20 cellular contexts compared by ENCODE assay signal in the genomic region with DNA sequence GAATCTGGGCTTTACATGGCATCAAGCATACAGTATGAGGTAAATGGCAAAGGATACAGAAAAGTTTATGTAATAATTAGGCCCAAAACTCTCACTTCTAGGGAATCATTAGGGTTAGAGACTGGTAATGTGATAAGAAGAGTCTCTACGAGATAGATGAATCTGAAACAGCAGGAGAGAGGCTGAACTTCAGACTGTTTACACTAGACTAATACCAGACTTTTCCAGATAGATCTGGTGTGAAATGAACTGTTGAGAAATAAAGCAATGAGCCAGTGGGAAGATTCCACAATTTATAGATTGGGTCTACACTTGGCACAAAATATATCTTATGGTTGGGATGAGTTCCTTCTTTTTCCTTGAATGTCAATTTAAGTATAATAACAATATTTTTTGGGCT.
DNase-seq lines count a peak whose midpoint lies in the region; ATAC-seq and TF ChIP-seq lines count a peak whose summit lies in the region.
"Had no signal": no experiment of that assay in that cellular context is flagged by ENCODE, and none has a peak within 500 bp of the region (broad histone marks: within the 10 kb centered on the region; RNA-seq: fewer than 3 reads in every experiment).

No MANE protein-coding gene starts in this region.

- H3F3A ChIP-seq in smooth muscle cell (ENCODE audit: low read depth) = peaks cover 5% of the 10 kb centered on the region

- H3K36me3 ChIP-seq in adipocyte (ENCODE audit: control insufficient read depth, insufficient read depth, low read length, severe bottlenecking) = no peaks in the 10 kb centered on the region
- no peaks in the 10 kb centered on the region for H3K36me3 ChIP-seq in hepatocyte (replicated peaks; ENCODE audit: insufficient read depth, low read depth)
- H3K36me3 ChIP-seq in right lobe of liver = no peaks in the 10 kb centered on the region
- no peaks in the 10 kb centered on the region for H3K36me3 ChIP-seq in smooth muscle cell (ENCODE audit: low read depth)

- H3K4me3 ChIP-seq in adipocyte (ENCODE audit: low read length) = no peak overlapping the region
- no peak overlapping the region for H3K4me3 ChIP-seq in hepatocyte
- no peak overlapping the region for H3K4me3 ChIP-seq in right lobe of liver
- H3K4me3 ChIP-seq in smooth muscle cell = no peak overlapping the region

- H3K9me2 ChIP-seq in hepatocyte (replicated peaks; ENCODE audit: insufficient read depth) = no peaks in the 10 kb centered on the region
- H3K9me2 ChIP-seq: SK-N-SH had no signal

- H3K4me2 ChIP-seq in hepatocyte (no peak overlapping the region), smooth muscle cell (peak overlapping the region; percentile 63)
- H3K4me2 ChIP-seq: SK-N-SH had no signal

- H3K27me3 ChIP-seq in adipocyte (replicated peaks; ENCODE audit: control insufficient read depth, insufficient read depth, low read length) (no peaks in the 10 kb centered on the region), hepatocyte (no peaks in the 10 kb centered on the region), right lobe of liver (no peaks in the 10 kb centered on the region), smooth muscle cell (ENCODE audit: low read depth) (no peaks in the 10 kb centered on the region), foreskin keratinocyte (no peaks in the 10 kb centered on the region)

- peaks cover 43% of the 10 kb centered on the region for H3K79me2 ChIP-seq in hepatocyte
- H3K79me2 ChIP-seq in smooth muscle cell (ENCODE audit: low read depth) = peaks cover 6% of the 10 kb centered on the region

- TF ChIP-seq CTCF in hepatocyte (IDR thresholded peaks at IDR 0.05; ENCODE audit: poor library complexity) (no peak), right lobe of liver (IDR thresholded peaks at IDR 0.05) (no peak), smooth muscle cell (IDR thresholded peaks at IDR 0.05; ENCODE audit: borderline replicate concordance, insufficient read depth, poor library complexity, severe bottlenecking) (no peak), foreskin keratinocyte (conservative IDR thresholded peaks at IDR 0.05) (no peak)

- intact Hi-C loops in right lobe of liver (cut with DNase I) = no loop called here

- DNase-seq in adipocyte (ENCODE audit: low read depth) = peak; percentile 11
- DNase-seq in hepatocyte (ENCODE audit: low spot score) = peak; percentile 21
- DNase-seq in right lobe of liver = no peak
- no peak for DNase-seq in smooth muscle cell (lab: John Stamatoyannopoulos, UW; ENCODE audit: unreplicated experiment)
- DNase-seq in foreskin keratinocyte = no peak
- DNase-seq in KG1 (lab: John Stamatoyannopoulos, UW) = no peak
- DNase-seq in NCI-H748 treated with DMSO at 0.1 percent for 48 hours (lab: John Stamatoyannopoulos, UW) = no peak
- DNase-seq: H9; HFFc6; Karpas-422; MV-4-11; NCI-H1105 treated with DMSO at 0.1 percent for 48 hours; NCI-H2029 treated with DMSO at 0.1 percent for 48 hours; NCI-H226; NCI-H510A treated with DMSO at 0.1 percent for 48 hours; NCI-H774; NK-92 treated with Interleukin-12 subunit alpha and Interleukin-12 subunit beta, amount 100 ng/mL, for 24 hours; SIG-M5 had no signal

- H4K20me1 ChIP-seq in hepatocyte (ENCODE audit: insufficient read depth, poor library complexity, severe bottlenecking) (no peaks in the 10 kb centered on the region), smooth muscle cell (ENCODE audit: low read depth) (no peaks in the 10 kb centered on the region)

- no peak for TF ChIP-seq POLR2A in right lobe of liver (IDR thresholded peaks at IDR 0.05)

- H3K27ac ChIP-seq in hepatocyte (peak overlapping the region; percentile 64), right lobe of liver (peak overlapping the region in 1 of 3 donors; percentile 68), smooth muscle cell (ENCODE audit: low read depth) (no peak overlapping the region), foreskin keratinocyte (no peak overlapping the region)
- H3K27ac ChIP-seq: HL-60 had no signal

- WGBS in hepatocyte (ENCODE audit: low lambda C conversion rate, missing lambda C conversion rate) = 48% methylated on average over 1 of the region's 1 CpG
- WGBS in right lobe of liver (ENCODE audit: insufficient coverage, low coverage, low lambda C conversion rate, missing lambda C conversion rate) = 0% methylated on average over 1 of the region's 1 CpG
- WGBS in smooth muscle cell (ENCODE audit: low lambda C conversion rate) = 25% methylated on average over 1 of the region's 1 CpG

- H3K4me1 ChIP-seq in adipocyte (ENCODE audit: control insufficient read depth, insufficient read depth, low read length) (peaks cover 40% of the 10 kb centered on the region), hepatocyte (ENCODE audit: insufficient read depth) (peaks cover 23% of the 10 kb centered on the region), right lobe of liver (peaks cover 0 to 27% (median 9%) of the 10 kb centered on the region in 4 donors), smooth muscle cell (ENCODE audit: low read depth) (no peaks in the 10 kb centered on the region), foreskin keratinocyte (peaks cover 16% of the 10 kb centered on the region)

- H3K9ac ChIP-seq in adipocyte (ENCODE audit: low read length) = no peak overlapping the region
- H3K9ac ChIP-seq in smooth muscle cell (ENCODE audit: low read depth) = no peak overlapping the region
- H3K9ac ChIP-seq: SK-N-SH had no signal

- no peaks in the 10 kb centered on the region for H3K9me3 ChIP-seq in adipocyte (ENCODE audit: control insufficient read depth, low read length)
- H3K9me3 ChIP-seq in hepatocyte (ENCODE audit: low read depth) = no peaks in the 10 kb centered on the region
- H3K9me3 ChIP-seq in right lobe of liver = no peaks in the 10 kb centered on the region
- no peaks in the 10 kb centered on the region for H3K9me3 ChIP-seq in smooth muscle cell (replicated peaks; ENCODE audit: low read depth)
- H3K9me3 ChIP-seq: SK-N-SH had no signal

- peak; percentile 94 to 95 (median 94) for ATAC-seq in right lobe of liver
- ATAC-seq in foreskin keratinocyte = no peak

- H2AFZ ChIP-seq in hepatocyte = no peak overlapping the region
- H2AFZ ChIP-seq in smooth muscle cell (ENCODE audit: low read depth) = no peak overlapping the region

Comparison
In these comparisons a context has a peak if more than half of its experiments do, and no peak if none do; other contexts are left out.
1. DNase-seq: peak in adipocyte (single experiment) and hepatocyte (single experiment); none in right lobe of liver (0 of 3), smooth muscle cell (single experiment), foreskin keratinocyte (0 of 2), KG1 (single experiment) and NCI-H748 treated with DMSO at 0.1 percent for 48 hours (single experiment).